In the genomic region with DNA sequence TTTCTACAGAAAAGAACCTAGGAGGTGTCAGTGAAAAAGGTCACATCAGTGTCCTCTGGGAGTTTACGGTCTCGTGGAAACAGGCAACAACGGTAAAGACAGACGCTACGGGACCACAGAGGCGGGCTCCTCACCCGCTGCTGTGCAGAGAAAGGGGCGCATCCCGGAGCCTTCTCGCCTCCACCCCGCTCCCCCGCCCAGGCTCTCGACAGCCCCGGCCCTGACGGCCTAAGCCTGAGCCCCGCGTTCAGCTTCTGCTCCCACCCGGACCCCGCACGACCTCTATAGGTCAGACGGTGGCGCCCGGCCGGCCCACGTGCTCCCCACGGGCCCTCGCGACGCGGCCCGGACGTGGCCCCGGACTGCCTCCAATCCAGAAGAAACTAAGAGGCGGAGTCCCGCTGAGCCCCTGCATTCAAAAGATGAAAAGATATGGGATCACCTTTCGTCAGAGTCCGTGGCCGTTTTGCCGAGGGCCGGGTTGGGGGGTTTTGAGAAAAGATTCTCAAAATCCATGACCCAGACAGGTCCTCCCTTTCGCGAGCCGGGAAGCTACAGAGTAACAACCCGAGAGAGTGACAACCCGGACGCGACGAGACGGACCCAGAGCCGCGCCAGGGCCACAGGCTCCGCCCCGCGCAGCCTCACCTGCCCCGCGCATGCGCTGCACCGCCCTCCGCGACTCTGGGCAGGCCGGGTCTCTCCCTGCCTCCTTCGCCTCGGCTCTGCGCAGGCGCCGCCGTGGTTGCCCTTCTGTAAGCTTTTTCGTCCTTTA, we compare ENCODE assay signal across 1 cellular context.
TF ChIP-seq lines count a peak whose summit lies in the region.

A gene (minus strand): TSS at position 577 of the 775 bp plus-strand sequence. CDS start 61 bp downstream, at position 516.

TF ChIP-seq in K562, 482 proteins besides CTCF, POLR2A, EP300 and RAD21 (continued from another document and continues in another):
- TF ChIP-seq, protein P1, sequence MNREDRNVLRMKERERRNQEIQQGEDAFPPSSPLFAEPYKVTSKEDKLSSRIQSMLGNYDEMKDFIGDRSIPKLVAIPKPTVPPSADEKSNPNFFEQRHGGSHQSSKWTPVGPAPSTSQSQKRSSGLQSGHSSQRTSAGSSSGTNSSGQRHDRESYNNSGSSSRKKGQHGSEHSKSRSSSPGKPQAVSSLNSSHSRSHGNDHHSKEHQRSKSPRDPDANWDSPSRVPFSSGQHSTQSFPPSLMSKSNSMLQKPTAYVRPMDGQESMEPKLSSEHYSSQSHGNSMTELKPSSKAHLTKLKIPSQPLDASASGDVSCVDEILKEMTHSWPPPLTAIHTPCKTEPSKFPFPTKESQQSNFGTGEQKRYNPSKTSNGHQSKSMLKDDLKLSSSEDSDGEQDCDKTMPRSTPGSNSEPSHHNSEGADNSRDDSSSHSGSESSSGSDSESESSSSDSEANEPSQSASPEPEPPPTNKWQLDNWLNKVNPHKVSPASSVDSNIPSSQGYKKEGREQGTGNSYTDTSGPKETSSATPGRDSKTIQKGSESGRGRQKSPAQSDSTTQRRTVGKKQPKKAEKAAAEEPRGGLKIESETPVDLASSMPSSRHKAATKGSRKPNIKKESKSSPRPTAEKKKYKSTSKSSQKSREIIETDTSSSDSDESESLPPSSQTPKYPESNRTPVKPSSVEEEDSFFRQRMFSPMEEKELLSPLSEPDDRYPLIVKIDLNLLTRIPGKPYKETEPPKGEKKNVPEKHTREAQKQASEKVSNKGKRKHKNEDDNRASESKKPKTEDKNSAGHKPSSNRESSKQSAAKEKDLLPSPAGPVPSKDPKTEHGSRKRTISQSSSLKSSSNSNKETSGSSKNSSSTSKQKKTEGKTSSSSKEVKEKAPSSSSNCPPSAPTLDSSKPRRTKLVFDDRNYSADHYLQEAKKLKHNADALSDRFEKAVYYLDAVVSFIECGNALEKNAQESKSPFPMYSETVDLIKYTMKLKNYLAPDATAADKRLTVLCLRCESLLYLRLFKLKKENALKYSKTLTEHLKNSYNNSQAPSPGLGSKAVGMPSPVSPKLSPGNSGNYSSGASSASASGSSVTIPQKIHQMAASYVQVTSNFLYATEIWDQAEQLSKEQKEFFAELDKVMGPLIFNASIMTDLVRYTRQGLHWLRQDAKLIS (CRISPR knock-in tag; IDR thresholded peaks at IDR 0.05), result peak; percentile 93
- TF ChIP-seq NR2C1 (IDR thresholded peaks at IDR 0.05) (no peak), NR2C1 (tag; IDR thresholded peaks at IDR 0.05) (0 out of 2 replicates have a peak, but pooled peaks have one; percentile 22), MEIS2 (IDR thresholded peaks at IDR 0.05; ENCODE audit: partially characterized antibody) (peak; percentile 98), ZNF780A (CRISPR knock-in tag; IDR thresholded peaks at IDR 0.05) (no peak), SIN3A (IDR thresholded peaks at IDR 0.05; ENCODE audit: borderline replicate concordance in 2 of 2, control insufficient read depth in 1 of 2, low read depth in 2 of 2, low read length in 2 of 2) (peak; percentile 37 to 46; a peak in 2 of 4 replicates), PHB2 (IDR thresholded peaks at IDR 0.05; ENCODE audit: low read depth) (no peak), BRD4 (IDR thresholded peaks at IDR 0.05) (0 out of 2 replicates have a peak, but pooled peaks have one; percentile 50), PHF20 (IDR thresholded peaks at IDR 0.05; ENCODE audit: partially characterized antibody) (peak; percentile 70), ESRRA (IDR thresholded peaks at IDR 0.05; ENCODE audit: borderline replicate concordance, low read depth) (peak; percentile 52; the same call in 1 of the 2 replicates), SMAD4 (CRISPR knock-in tag; conservative IDR thresholded peaks at IDR 0.05) (peak; percentile 83), TAF9B (IDR thresholded peaks at IDR 0.05; ENCODE audit: partially characterized antibody) (peak; percentile 29), POLR2G (IDR thresholded peaks at IDR 0.05; ENCODE audit: low read depth, low read length) (peak; percentile 92), ETV5 (CRISPR knock-in tag; IDR thresholded peaks at IDR 0.05; ENCODE audit: low read depth) (no peak; the same call in 1 of the 2 replicates), ZNF57 (CRISPR knock-in tag; IDR thresholded peaks at IDR 0.05) (0 out of 2 replicates have a peak, but pooled peaks have one; percentile 41), HMGN3 (IDR thresholded peaks at IDR 0.05; ENCODE audit: borderline replicate concordance, extremely low read depth, insufficient read length, low read depth, low read length) (peak; percentile 60), KAT7 (CRISPR knock-in tag; IDR thresholded peaks at IDR 0.05; ENCODE audit: borderline replicate concordance) (peak; percentile 95; the same call in 1 of the 2 replicates), ZNF134 (CRISPR knock-in tag; conservative IDR thresholded peaks at IDR 0.05) (0 out of 2 replicates have a peak, but pooled peaks have one; percentile 50), SIN3B (IDR thresholded peaks at IDR 0.05; ENCODE audit: low read depth) (no peak)
- TF ChIP-seq, protein P2, sequence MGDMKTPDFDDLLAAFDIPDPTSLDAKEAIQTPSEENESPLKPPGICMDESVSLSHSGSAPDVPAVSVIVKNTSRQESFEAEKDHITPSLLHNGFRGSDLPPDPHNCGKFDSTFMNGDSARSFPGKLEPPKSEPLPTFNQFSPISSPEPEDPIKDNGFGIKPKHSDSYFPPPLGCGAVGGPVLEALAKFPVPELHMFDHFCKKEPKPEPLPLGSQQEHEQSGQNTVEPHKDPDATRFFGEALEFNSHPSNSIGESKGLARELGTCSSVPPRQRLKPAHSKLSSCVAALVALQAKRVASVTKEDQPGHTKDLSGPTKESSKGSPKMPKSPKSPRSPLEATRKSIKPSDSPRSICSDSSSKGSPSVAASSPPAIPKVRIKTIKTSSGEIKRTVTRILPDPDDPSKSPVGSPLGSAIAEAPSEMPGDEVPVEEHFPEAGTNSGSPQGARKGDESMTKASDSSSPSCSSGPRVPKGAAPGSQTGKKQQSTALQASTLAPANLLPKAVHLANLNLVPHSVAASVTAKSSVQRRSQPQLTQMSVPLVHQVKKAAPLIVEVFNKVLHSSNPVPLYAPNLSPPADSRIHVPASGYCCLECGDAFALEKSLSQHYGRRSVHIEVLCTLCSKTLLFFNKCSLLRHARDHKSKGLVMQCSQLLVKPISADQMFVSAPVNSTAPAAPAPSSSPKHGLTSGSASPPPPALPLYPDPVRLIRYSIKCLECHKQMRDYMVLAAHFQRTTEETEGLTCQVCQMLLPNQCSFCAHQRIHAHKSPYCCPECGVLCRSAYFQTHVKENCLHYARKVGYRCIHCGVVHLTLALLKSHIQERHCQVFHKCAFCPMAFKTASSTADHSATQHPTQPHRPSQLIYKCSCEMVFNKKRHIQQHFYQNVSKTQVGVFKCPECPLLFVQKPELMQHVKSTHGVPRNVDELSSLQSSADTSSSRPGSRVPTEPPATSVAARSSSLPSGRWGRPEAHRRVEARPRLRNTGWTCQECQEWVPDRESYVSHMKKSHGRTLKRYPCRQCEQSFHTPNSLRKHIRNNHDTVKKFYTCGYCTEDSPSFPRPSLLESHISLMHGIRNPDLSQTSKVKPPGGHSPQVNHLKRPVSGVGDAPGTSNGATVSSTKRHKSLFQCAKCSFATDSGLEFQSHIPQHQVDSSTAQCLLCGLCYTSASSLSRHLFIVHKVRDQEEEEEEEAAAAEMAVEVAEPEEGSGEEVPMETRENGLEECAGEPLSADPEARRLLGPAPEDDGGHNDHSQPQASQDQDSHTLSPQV (IDR thresholded peaks at IDR 0.05), result peak; percentile 69
- TF ChIP-seq, protein P3, sequence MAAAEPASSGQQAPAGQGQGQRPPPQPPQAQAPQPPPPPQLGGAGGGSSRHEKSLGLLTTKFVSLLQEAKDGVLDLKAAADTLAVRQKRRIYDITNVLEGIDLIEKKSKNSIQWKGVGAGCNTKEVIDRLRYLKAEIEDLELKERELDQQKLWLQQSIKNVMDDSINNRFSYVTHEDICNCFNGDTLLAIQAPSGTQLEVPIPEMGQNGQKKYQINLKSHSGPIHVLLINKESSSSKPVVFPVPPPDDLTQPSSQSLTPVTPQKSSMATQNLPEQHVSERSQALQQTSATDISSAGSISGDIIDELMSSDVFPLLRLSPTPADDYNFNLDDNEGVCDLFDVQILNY (CRISPR knock-in tag; IDR thresholded peaks at IDR 0.05), result peak; percentile 76; the same call in 1 of the 2 replicates
- TF ChIP-seq, protein P4, sequence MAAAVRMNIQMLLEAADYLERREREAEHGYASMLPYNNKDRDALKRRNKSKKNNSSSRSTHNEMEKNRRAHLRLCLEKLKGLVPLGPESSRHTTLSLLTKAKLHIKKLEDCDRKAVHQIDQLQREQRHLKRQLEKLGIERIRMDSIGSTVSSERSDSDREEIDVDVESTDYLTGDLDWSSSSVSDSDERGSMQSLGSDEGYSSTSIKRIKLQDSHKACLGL (CRISPR knock-in tag; IDR thresholded peaks at IDR 0.05; ENCODE audit: borderline replicate concordance, poor library complexity, severe bottlenecking), result peak; percentile 75
- TF ChIP-seq, protein P5, sequence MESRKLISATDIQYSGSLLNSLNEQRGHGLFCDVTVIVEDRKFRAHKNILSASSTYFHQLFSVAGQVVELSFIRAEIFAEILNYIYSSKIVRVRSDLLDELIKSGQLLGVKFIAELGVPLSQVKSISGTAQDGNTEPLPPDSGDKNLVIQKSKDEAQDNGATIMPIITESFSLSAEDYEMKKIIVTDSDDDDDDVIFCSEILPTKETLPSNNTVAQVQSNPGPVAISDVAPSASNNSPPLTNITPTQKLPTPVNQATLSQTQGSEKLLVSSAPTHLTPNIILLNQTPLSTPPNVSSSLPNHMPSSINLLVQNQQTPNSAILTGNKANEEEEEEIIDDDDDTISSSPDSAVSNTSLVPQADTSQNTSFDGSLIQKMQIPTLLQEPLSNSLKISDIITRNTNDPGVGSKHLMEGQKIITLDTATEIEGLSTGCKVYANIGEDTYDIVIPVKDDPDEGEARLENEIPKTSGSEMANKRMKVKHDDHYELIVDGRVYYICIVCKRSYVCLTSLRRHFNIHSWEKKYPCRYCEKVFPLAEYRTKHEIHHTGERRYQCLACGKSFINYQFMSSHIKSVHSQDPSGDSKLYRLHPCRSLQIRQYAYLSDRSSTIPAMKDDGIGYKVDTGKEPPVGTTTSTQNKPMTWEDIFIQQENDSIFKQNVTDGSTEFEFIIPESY (CRISPR knock-in tag; IDR thresholded peaks at IDR 0.05), result peak; percentile 29; the same call in 1 of the 2 replicates
- TF ChIP-seq, protein P6, sequence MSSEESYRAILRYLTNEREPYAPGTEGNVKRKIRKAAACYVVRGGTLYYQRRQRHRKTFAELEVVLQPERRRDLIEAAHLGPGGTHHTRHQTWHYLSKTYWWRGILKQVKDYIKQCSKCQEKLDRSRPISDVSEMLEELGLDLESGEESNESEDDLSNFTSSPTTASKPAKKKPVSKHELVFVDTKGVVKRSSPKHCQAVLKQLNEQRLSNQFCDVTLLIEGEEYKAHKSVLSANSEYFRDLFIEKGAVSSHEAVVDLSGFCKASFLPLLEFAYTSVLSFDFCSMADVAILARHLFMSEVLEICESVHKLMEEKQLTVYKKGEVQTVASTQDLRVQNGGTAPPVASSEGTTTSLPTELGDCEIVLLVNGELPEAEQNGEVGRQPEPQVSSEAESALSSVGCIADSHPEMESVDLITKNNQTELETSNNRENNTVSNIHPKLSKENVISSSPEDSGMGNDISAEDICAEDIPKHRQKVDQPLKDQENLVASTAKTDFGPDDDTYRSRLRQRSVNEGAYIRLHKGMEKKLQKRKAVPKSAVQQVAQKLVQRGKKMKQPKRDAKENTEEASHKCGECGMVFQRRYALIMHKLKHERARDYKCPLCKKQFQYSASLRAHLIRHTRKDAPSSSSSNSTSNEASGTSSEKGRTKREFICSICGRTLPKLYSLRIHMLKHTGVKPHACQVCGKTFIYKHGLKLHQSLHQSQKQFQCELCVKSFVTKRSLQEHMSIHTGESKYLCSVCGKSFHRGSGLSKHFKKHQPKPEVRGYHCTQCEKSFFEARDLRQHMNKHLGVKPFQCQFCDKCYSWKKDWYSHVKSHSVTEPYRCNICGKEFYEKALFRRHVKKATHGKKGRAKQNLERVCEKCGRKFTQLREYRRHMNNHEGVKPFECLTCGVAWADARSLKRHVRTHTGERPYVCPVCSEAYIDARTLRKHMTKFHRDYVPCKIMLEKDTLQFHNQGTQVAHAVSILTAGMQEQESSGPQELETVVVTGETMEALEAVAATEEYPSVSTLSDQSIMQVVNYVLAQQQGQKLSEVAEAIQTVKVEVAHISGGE (CRISPR knock-in tag; IDR thresholded peaks at IDR 0.05), result peak in 1 of 3 experiments; percentile 93; a peak in 3 of 6 replicates
- TF ChIP-seq, protein P7, sequence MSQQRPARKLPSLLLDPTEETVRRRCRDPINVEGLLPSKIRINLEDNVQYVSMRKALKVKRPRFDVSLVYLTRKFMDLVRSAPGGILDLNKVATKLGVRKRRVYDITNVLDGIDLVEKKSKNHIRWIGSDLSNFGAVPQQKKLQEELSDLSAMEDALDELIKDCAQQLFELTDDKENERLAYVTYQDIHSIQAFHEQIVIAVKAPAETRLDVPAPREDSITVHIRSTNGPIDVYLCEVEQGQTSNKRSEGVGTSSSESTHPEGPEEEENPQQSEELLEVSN (IDR thresholded peaks at IDR 0.05; ENCODE audit: borderline replicate concordance in 1 of 2, extremely low read depth in 1 of 2, insufficient read depth in 1 of 2, insufficient read length in 1 of 2, low read depth in 1 of 2, low read length in 1 of 2, poor library complexity in 1 of 2, severe bottlenecking in 1 of 2), result peak; percentile 92 to 96
- TF ChIP-seq, protein P8, sequence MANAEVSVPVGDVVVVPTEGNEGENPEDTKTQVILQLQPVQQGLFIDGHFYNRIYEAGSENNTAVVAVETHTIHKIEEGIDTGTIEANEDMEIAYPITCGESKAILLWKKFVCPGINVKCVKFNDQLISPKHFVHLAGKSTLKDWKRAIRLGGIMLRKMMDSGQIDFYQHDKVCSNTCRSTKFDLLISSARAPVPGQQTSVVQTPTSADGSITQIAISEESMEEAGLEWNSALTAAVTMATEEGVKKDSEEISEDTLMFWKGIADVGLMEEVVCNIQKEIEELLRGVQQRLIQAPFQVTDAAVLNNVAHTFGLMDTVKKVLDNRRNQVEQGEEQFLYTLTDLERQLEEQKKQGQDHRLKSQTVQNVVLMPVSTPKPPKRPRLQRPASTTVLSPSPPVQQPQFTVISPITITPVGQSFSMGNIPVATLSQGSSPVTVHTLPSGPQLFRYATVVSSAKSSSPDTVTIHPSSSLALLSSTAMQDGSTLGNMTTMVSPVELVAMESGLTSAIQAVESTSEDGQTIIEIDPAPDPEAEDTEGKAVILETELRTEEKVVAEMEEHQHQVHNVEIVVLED (CRISPR knock-in tag; IDR thresholded peaks at IDR 0.05), result peak; percentile 31; the same call in 1 of the 2 replicates
- TF ChIP-seq, protein P9, sequence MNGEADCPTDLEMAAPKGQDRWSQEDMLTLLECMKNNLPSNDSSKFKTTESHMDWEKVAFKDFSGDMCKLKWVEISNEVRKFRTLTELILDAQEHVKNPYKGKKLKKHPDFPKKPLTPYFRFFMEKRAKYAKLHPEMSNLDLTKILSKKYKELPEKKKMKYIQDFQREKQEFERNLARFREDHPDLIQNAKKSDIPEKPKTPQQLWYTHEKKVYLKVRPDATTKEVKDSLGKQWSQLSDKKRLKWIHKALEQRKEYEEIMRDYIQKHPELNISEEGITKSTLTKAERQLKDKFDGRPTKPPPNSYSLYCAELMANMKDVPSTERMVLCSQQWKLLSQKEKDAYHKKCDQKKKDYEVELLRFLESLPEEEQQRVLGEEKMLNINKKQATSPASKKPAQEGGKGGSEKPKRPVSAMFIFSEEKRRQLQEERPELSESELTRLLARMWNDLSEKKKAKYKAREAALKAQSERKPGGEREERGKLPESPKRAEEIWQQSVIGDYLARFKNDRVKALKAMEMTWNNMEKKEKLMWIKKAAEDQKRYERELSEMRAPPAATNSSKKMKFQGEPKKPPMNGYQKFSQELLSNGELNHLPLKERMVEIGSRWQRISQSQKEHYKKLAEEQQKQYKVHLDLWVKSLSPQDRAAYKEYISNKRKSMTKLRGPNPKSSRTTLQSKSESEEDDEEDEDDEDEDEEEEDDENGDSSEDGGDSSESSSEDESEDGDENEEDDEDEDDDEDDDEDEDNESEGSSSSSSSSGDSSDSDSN (IDR thresholded peaks at IDR 0.05; ENCODE audit: borderline replicate concordance in 1 of 2, low read depth in 2 of 2, low read length in 2 of 2), result 0 out of 4 replicates have a peak, but pooled peaks of 1 of the 2 experiments have one; percentile 63
